Comparison of ENCODE assay signal across 30 cellular contexts in genomic region chr2:116877274-116877673, GRCh38.
"Had no signal": no experiment of that assay in that cellular context is flagged by ENCODE, and none has a peak within 500 bp of the region (broad histone marks: within the 10 kb centered on the region; RNA-seq: fewer than 3 reads in every experiment).

No MANE protein-coding gene starts in this region.

- H3K9me3 ChIP-seq: ovary, psoas muscle, right lobe of liver, sigmoid colon, testis, vagina had no signal

- H3K4me1 ChIP-seq: parathyroid adenoma, psoas muscle, right lobe of liver, sigmoid colon, spleen, suprapubic skin, testis, tibial artery, upper lobe of left lung, vagina had no signal

- H3K36me3 ChIP-seq: neural progenitor cell, ovary, right lobe of liver, sigmoid colon, spleen, suprapubic skin, tibial artery, upper lobe of left lung, vagina had no signal

- FAIRE-seq: urothelium cell line had no signal

- H3K4me3 ChIP-seq: neural progenitor cell, ovary, psoas muscle, right lobe of liver, sigmoid colon, smooth muscle cell, spleen, suprapubic skin, testis, tibial artery, upper lobe of left lung, vagina had no signal

- DNase-seq: naive thymus-derived CD4-positive, alpha-beta T cell; natural killer cell; occipital lobe; ovary; posterior cingulate gyrus; psoas muscle; right cardiac atrium; right lobe of liver; sigmoid colon; spleen; stimulated activated CD4-positive, alpha-beta T cell treated with anti-CD3 and anti-CD28 coated beads, Interleukin-12 subunit alpha, Interleukin-12 subunit beta, amount 100 ng/mL, for 4 hours; stimulated activated CD4-positive, alpha-beta T cell treated with anti-CD3 and anti-CD28 coated beads, Interleukin-1b, Interleukin-23, amount 100 ng/mL, for 48 hours; stimulated activated CD4-positive, alpha-beta T cell treated with anti-CD3 and anti-CD28 coated beads, Interleukin-4, amount 100 ng/mL, for 1 hour; stimulated activated CD4-positive, alpha-beta T cell treated with anti-CD3 and anti-CD28 coated beads, Interleukin-4, amount 100 ng/mL, for 4 hours; stimulated activated CD8-positive, alpha-beta memory T cell treated with anti-CD3 and anti-CD28 coated beads, Interleukin-4, amount 100 ng/mL, for 48 hours; stimulated activated naive CD4-positive, alpha-beta T cell; stimulated activated naive CD8-positive, alpha-beta T cell treated with anti-CD3 and anti-CD28 coated beads, Interleukin-15, amount 100 ng/mL, for 72 hours; stimulated activated naive CD8-positive, alpha-beta T cell treated with anti-CD3 and anti-CD28 coated beads, Interleukin-15, Interleukin-2, amounts not matched to agents 100 U/mL and 50 U/mL, for 24 hours; substantia nigra; testis; tibial artery; trophoblast cell; upper lobe of left lung had no signal

- ATAC-seq: naive thymus-derived CD4-positive, alpha-beta T cell; natural killer cell; psoas muscle; right cardiac atrium; right lobe of liver; stimulated activated memory B cell treated with anti-CD40 and anti-IgM and Interleukin-4, amounts not matched to agents 10 μg/mL and 1 μg/mL and 100 μg/mL, for 72 hours; stimulated activated naive CD8-positive, alpha-beta T cell treated with anti-CD3 and anti-CD28 coated beads, Interleukin-15, amount 100 ng/mL, for 72 hours; stimulated activated naive CD8-positive, alpha-beta T cell treated with anti-CD3 and anti-CD28 coated beads, Interleukin-15, Interleukin-2, amounts not matched to agents 100 U/mL and 50 U/mL, for 24 hours had no signal

- H3K27me3 ChIP-seq: neural progenitor cell, ovary, right lobe of liver, sigmoid colon, spleen, suprapubic skin, testis, tibial artery, upper lobe of left lung, vagina had no signal

- H3K27ac ChIP-seq: neural progenitor cell, ovary, parathyroid adenoma, psoas muscle, right lobe of liver, sigmoid colon, spleen, suprapubic skin, testis, tibial artery, upper lobe of left lung, vagina had no signal
